Comparison of ENCODE assay signal across 16 cellular contexts in the genomic region with DNA sequence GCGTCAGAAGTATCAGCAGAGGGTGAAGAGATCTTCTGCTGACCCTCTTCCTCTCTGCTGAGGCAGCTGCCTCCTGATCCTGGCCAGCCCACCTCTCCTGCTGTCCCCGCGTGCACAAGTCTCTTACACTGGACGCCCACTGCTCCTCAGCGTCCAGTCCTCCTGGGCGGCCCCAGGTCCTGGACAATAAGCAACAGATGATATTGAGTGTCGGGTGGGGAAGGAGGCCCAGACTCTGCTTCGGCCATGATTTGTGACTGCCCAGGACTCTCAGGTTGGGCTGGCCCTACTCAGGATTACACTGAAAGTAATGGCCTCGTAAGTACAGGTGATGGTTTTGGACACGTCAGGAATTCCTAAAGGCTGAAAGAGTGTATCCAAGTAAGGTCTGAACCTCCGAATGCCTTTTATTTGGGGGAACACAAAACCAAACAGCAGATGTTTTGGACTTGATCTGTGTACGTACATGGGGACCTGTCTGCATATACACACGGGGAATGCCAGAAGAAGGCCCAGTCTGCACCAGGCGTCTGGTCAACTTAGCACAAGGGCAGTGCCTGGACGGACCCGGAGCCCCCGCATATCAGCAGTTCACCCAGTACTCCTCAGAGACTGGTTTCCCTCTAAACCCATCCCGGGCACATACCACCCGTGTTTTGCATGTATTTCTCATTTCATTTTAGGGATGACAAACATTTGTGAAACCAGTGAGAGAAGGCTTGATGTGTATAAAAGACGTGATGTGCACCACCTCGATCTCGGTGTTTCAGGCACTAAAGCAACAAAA. TPM values are rescaled to one million over a fixed set of nuclear protein-coding genes. Genes with fewer than 3 reads are reported as not detected.
A peak's percentile ranks its signal among the peaks of the same experiment; 100 is the strongest.
DNase-seq lines count a peak whose midpoint lies in the region; ATAC-seq and TF ChIP-seq lines count a peak whose summit lies in the region.
"Had no signal": no experiment of that assay in that cellular context is flagged by ENCODE, and none has a peak within 500 bp of the region (broad histone marks: within the 10 kb centered on the region; RNA-seq: fewer than 3 reads in every experiment).

No MANE protein-coding gene starts in this region.

- TF ChIP-seq CTCF in right atrium auricular region (IDR thresholded peaks at IDR 0.05) (no peak), left lung (IDR thresholded peaks at IDR 0.05) (no peak), uterus (IDR thresholded peaks at IDR 0.05) (no peak), esophagus muscularis mucosa (IDR thresholded peaks at IDR 0.05) (no peak)
- no peak for TF ChIP-seq CTCF in activated CD8-positive, alpha-beta T cell treated with anti-CD3 and anti-CD28 coated beads for 36 hours (IDR thresholded peaks at IDR 0.05)

- POLR2A ChIA-PET in activated CD8-positive, alpha-beta T cell treated with anti-CD3 and anti-CD28 coated beads for 36 hours (lab: Charles Lee): no interaction called here

- no peak overlapping the region for H3K4me3 ChIP-seq in right atrium auricular region
- H3K4me3 ChIP-seq in left lung: no peak overlapping the region
- H3K4me3 ChIP-seq in uterus: no peak overlapping the region
- H3K4me3 ChIP-seq in esophagus muscularis mucosa: no peak overlapping the region
- H3K4me3 ChIP-seq: colonic mucosa had no signal

- peaks cover 35% of the 10 kb centered on the region for H3K36me3 Mint-ChIP-seq in activated CD8-positive, alpha-beta T cell treated with anti-CD3 and anti-CD28 coated beads for 36 hours (ENCODE audit: low read depth)

- intact Hi-C loops in left ventricle myocardium superior (cut with micrococcal nuclease) (no loop called here), left lung (cut with DNase I) (loop anchor here in 1 of 2 donors (10.0 kb wide), 1 partner anchor 90 kb away; no protein-coding TSS in a partner anchor), uterus (cut with DNase I; ENCODE audit: low total_unique reads) (no loop called here), esophagus muscularis mucosa (cut with DNase I) (loop anchor here (5.0 kb wide), 1 partner anchor 47 kb away; a partner anchor contains a TSS)
- intact Hi-C loops in activated CD8-positive, alpha-beta T cell treated with anti-CD3 and anti-CD28 coated beads for 36 hours (cut with micrococcal nuclease): no loop called here

- H3K36me3 ChIP-seq in right atrium auricular region (peaks cover 95% of the 10 kb centered on the region), left lung (peaks cover 0 to 100% of the 10 kb centered on the region in 2 donors), uterus (no peaks in the 10 kb centered on the region), esophagus muscularis mucosa (peaks cover 64 to 92% (median 83%) of the 10 kb centered on the region in 4 donors)

- ATAC-seq in left ventricle myocardium superior (no peak), left lung (peak; percentile 2), HG03108 (IDR thresholded peaks at IDR 0.05; ENCODE audit: unreplicated experiment) (no peak), GM21447 (IDR thresholded peaks at IDR 0.05; ENCODE audit: unreplicated experiment) (no peak)
- no peak for ATAC-seq in activated CD8-positive, alpha-beta T cell treated with anti-CD3 and anti-CD28 coated beads for 36 hours
- ATAC-seq: foreskin keratinocyte had no signal

- no peak overlapping the region for H3K27ac ChIP-seq in right atrium auricular region
- peak overlapping the region in 1 of 2 donors; percentile 10 for H3K27ac ChIP-seq in left lung
- H3K27ac ChIP-seq in uterus: peak overlapping the region; percentile 58 to 62
- H3K27ac ChIP-seq in esophagus muscularis mucosa (replicated peaks in 1 of 4): peak overlapping the region in 1 of 4 donors; percentile 25
- H3K27ac ChIP-seq: colonic mucosa, epithelial cell of prostate, foreskin keratinocyte, KMS-11 had no signal

- peaks cover 0 to 32% of the 10 kb centered on the region in 2 donors for H3K4me1 ChIP-seq in right atrium auricular region
- peaks cover 4 to 7% of the 10 kb centered on the region in 2 donors for H3K4me1 ChIP-seq in left lung
- H3K4me1 ChIP-seq in uterus: peaks cover 0 to 16% of the 10 kb centered on the region in 2 donors
- H3K4me1 ChIP-seq in esophagus muscularis mucosa: peaks cover 31 to 66% (median 57%) of the 10 kb centered on the region in 4 donors
- H3K4me1 ChIP-seq: colonic mucosa had no signal

- WGBS in esophagus muscularis mucosa: 81% methylated on average over 22 of the region's 22 CpGs

- CTCF ChIA-PET in activated CD8-positive, alpha-beta T cell treated with anti-CD3 and anti-CD28 coated beads for 36 hours (lab: Charles Lee): no interaction called here

- no peaks in the 10 kb centered on the region for H3K9me3 Mint-ChIP-seq in activated CD8-positive, alpha-beta T cell treated with anti-CD3 and anti-CD28 coated beads for 36 hours
- H3K9me3 Mint-ChIP-seq: activated naive CD4-positive, alpha-beta T cell treated with anti-CD3 and anti-CD28 coated beads, Interleukin-2, amount 50 U/mL, for 24 hours had no signal

- H3K9me3 ChIP-seq in right atrium auricular region (no peaks in the 10 kb centered on the region), left lung (no peaks in the 10 kb centered on the region), uterus (no peaks in the 10 kb centered on the region), esophagus muscularis mucosa (no peaks in the 10 kb centered on the region)
- H3K9me3 ChIP-seq: colonic mucosa had no signal

- no peaks in the 10 kb centered on the region for H3K27me3 ChIP-seq in right atrium auricular region
- H3K27me3 ChIP-seq in left lung: no peaks in the 10 kb centered on the region
- H3K27me3 ChIP-seq in uterus: no peaks in the 10 kb centered on the region
- no peaks in the 10 kb centered on the region for H3K27me3 ChIP-seq in esophagus muscularis mucosa
- H3K27me3 ChIP-seq: colonic mucosa, foreskin keratinocyte had no signal

- no peaks in the 10 kb centered on the region for H3K27me3 Mint-ChIP-seq in activated CD8-positive, alpha-beta T cell treated with anti-CD3 and anti-CD28 coated beads for 36 hours
- H3K27me3 Mint-ChIP-seq: activated naive CD4-positive, alpha-beta T cell treated with anti-CD3 and anti-CD28 coated beads, Interleukin-2, amount 50 U/mL, for 24 hours had no signal

- no peaks in the 10 kb centered on the region for H3K4me1 Mint-ChIP-seq in activated CD8-positive, alpha-beta T cell treated with anti-CD3 and anti-CD28 coated beads for 36 hours (ENCODE audit: low read depth)
- H3K4me1 Mint-ChIP-seq: activated naive CD4-positive, alpha-beta T cell treated with anti-CD3 and anti-CD28 coated beads, Interleukin-2, amount 50 U/mL, for 24 hours had no signal

- no peak for TF ChIP-seq POLR2A in uterus (IDR thresholded peaks at IDR 0.05)
- no peak for TF ChIP-seq POLR2A in esophagus muscularis mucosa (IDR thresholded peaks at IDR 0.05; ENCODE audit: low read depth)

- no peak for TF ChIP-seq EP300 in esophagus muscularis mucosa (IDR thresholded peaks at IDR 0.05)

- no peak overlapping the region for H3K4me3 Mint-ChIP-seq in activated CD8-positive, alpha-beta T cell treated with anti-CD3 and anti-CD28 coated beads for 36 hours
- H3K4me3 Mint-ChIP-seq: activated naive CD4-positive, alpha-beta T cell treated with anti-CD3 and anti-CD28 coated beads, Interleukin-2, amount 50 U/mL, for 24 hours had no signal

- H3K27ac Mint-ChIP-seq in activated CD8-positive, alpha-beta T cell treated with anti-CD3 and anti-CD28 coated beads for 36 hours: peak overlapping the region; percentile 46

- DNase-seq in right atrium auricular region (ENCODE audit: low spot score) (peak; percentile 57), left ventricle myocardium superior (no peak), left lung (no peak), uterus (peak in 1 of 2 donors; percentile 16), esophagus muscularis mucosa (ENCODE audit: extremely low spot score) (no peak)
- no peak for DNase-seq in activated CD8-positive, alpha-beta T cell treated with anti-CD3 and anti-CD28 coated beads for 36 hours
- DNase-seq: colonic mucosa, DMS79 treated with DMSO at 0.1 percent for 48 hours, foreskin keratinocyte, midbrain, NCI-H1930 had no signal

RNA-seq across cellular contexts. Expression of a gene that starts 49.9 kb away (rescaled TPM):
- total RNA-seq in right atrium auricular region: 1 to 10 TPM; 4.1 TPM
- total RNA-seq in left ventricle myocardium superior: 3.8 TPM
- 1 to 10 TPM; 2.9 to 3.3 TPM for total RNA-seq in activated CD8-positive, alpha-beta T cell treated with anti-CD3 and anti-CD28 coated beads for 36 hours
- total RNA-seq in left lung: 1 to 10 TPM; 4.4 to 4.6 TPM
- total RNA-seq in uterus: 10 to 100 TPM in 2 of 4 donors, 1 to 10 TPM in 2; 6.2 to 19.5 (median 11.9) TPM
- 10 to 100 TPM; 10.8 to 24.4 (median 12.0) TPM for total RNA-seq in esophagus muscularis mucosa

Comparison
In these comparisons a context has a peak if more than half of its experiments do, and no peak if none do; other contexts are left out.
1. H3K27ac ChIP-seq: peak in uterus (2 of 2); none in right atrium auricular region (0 of 2).